In the genomic region with DNA sequence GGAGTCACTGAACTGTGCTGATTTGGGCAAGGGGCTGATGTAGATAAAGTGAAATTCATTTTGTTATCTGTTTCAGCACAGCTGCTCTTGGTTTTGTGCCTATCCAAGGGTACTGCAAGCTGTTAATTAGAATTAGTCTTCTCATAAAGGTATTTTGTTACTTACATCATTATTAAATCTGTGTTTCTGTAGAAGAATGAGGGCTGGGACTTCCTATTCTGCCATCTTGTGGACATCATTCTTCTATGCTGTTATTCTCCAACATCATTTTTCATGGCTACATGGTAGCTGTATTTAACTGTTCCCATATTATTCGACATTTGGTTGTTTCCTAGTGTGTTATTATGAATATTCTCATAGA, we compare ENCODE assay signal across 1 cellular context.
TF ChIP-seq lines count a peak whose summit lies in the region.

No MANE protein-coding gene starts in this region.

TF ChIP-seq in liver, 16 proteins besides CTCF, POLR2A, EP300 and RAD21 (continued from another document):
- TF ChIP-seq ZBTB33 (IDR thresholded peaks at IDR 0.05): no peak
- TF ChIP-seq FOXA1 (IDR thresholded peaks at IDR 0.05): no peak
